In the genomic region with DNA sequence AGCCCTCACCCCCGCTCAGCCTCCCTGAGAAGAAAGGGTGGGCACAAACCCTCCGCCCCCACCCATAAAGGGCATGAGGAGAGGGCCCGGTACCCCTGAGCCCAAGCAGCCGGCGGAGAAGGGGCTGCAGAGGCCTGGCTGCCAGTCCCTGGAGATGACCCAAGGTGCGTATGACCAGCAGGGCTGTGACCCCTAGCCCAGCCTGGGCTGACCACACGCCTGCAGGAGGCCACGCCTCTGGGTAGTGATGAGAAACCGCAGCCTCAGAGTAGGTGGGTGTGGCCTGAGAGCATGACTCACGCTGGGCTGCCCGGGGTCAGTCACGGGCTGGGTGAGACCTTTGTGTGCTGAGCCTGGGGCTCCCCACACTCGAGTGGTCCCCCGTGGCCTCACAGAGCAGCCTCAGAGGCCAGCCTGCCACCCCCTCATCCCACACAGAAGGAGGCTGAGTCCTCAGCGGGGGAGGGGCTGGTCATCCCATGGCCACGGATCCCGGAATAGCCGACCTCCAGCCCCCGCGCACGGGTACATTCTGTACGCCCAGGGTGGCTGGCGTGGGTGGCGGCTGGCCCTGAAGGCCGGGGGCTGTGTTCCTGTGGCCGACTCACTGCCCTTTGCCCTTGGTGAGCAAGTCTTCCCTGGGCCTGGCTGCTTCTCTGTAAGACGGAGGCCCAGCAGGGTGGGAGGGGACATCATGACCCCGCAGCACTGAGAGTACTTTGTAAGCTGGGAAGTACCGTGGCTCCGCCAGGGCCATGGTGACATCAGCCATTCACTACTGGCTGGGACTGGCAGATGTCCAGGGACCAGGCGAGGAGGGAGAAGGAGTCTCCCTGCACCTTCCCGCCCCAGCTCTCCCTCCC, we compare ENCODE assay signal across 1 cellular context.
TF ChIP-seq lines count a peak whose summit lies in the region.

No MANE protein-coding gene starts in this region.

TF ChIP-seq in HepG2, 621 proteins besides CTCF, POLR2A, EP300 and RAD21 (continued from another document and continues in another):
- TF ChIP-seq, protein P1, sequence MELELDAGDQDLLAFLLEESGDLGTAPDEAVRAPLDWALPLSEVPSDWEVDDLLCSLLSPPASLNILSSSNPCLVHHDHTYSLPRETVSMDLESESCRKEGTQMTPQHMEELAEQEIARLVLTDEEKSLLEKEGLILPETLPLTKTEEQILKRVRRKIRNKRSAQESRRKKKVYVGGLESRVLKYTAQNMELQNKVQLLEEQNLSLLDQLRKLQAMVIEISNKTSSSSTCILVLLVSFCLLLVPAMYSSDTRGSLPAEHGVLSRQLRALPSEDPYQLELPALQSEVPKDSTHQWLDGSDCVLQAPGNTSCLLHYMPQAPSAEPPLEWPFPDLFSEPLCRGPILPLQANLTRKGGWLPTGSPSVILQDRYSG (CRISPR knock-in tag; IDR thresholded peaks at IDR 0.05): no peak
- TF ChIP-seq FLYWCH1 (CRISPR knock-in tag; IDR thresholded peaks at IDR 0.05) (no peak), SOX6 (IDR thresholded peaks at IDR 0.05) (no peak), SOX6 (CRISPR knock-in tag; IDR thresholded peaks at IDR 0.05) (peak; percentile 95), ZSCAN22 (CRISPR knock-in tag; IDR thresholded peaks at IDR 0.05) (no peak), ZNF264 (CRISPR knock-in tag; IDR thresholded peaks at IDR 0.05) (peak; percentile 99), ZBTB14 (CRISPR knock-in tag; IDR thresholded peaks at IDR 0.05) (no peak), DMAP1 (CRISPR knock-in tag; IDR thresholded peaks at IDR 0.05) (peak; percentile 78), HOXA3 (CRISPR knock-in tag; IDR thresholded peaks at IDR 0.05) (peak; percentile 54), ZNF710 (CRISPR knock-in tag; IDR thresholded peaks at IDR 0.05; ENCODE audit: borderline replicate concordance) (peak; percentile 49; the same call in 1 of the 2 replicates), RAD51 (IDR thresholded peaks at IDR 0.05; ENCODE audit: borderline replicate concordance) (no peak), KDM1A (CRISPR knock-in tag; IDR thresholded peaks at IDR 0.05) (no peak; the same call in 1 of the 2 replicates), ZNF484 (CRISPR knock-in tag; IDR thresholded peaks at IDR 0.05; ENCODE audit: borderline replicate concordance, low read depth) (no peak), ZNF224 (CRISPR knock-in tag; IDR thresholded peaks at IDR 0.05) (no peak), PAXIP1 (CRISPR knock-in tag; conservative IDR thresholded peaks at IDR 0.05) (peak; percentile 84), HHEX (CRISPR knock-in tag; IDR thresholded peaks at IDR 0.05) (no peak), MIXL1 (CRISPR knock-in tag; IDR thresholded peaks at IDR 0.05) (no peak), GTF3A (CRISPR knock-in tag; conservative IDR thresholded peaks at IDR 0.05) (no peak), RBAK (CRISPR knock-in tag; IDR thresholded peaks at IDR 0.05) (peak; percentile 67; the same call in 1 of the 2 replicates), DMTF1 (CRISPR knock-in tag; IDR thresholded peaks at IDR 0.05) (no peak), TCF7L2 (IDR thresholded peaks at IDR 0.05; ENCODE audit: low read depth, low read length) (no peak), HMGA1 (CRISPR knock-in tag; conservative IDR thresholded peaks at IDR 0.05) (no peak), ZNF326 (CRISPR knock-in tag; IDR thresholded peaks at IDR 0.05; ENCODE audit: borderline replicate concordance) (no peak), ZNF510 (CRISPR knock-in tag; IDR thresholded peaks at IDR 0.05; ENCODE audit: low read depth) (no peak), ZNF704 (CRISPR knock-in tag; IDR thresholded peaks at IDR 0.05; ENCODE audit: borderline replicate concordance) (no peak), ZFP90 (CRISPR knock-in tag; IDR thresholded peaks at IDR 0.05; ENCODE audit: borderline replicate concordance) (no peak), ZNF552 (CRISPR knock-in tag; IDR thresholded peaks at IDR 0.05; ENCODE audit: borderline replicate concordance) (peak; percentile 79; the same call in 1 of the 2 replicates)
- TF ChIP-seq, protein P2, sequence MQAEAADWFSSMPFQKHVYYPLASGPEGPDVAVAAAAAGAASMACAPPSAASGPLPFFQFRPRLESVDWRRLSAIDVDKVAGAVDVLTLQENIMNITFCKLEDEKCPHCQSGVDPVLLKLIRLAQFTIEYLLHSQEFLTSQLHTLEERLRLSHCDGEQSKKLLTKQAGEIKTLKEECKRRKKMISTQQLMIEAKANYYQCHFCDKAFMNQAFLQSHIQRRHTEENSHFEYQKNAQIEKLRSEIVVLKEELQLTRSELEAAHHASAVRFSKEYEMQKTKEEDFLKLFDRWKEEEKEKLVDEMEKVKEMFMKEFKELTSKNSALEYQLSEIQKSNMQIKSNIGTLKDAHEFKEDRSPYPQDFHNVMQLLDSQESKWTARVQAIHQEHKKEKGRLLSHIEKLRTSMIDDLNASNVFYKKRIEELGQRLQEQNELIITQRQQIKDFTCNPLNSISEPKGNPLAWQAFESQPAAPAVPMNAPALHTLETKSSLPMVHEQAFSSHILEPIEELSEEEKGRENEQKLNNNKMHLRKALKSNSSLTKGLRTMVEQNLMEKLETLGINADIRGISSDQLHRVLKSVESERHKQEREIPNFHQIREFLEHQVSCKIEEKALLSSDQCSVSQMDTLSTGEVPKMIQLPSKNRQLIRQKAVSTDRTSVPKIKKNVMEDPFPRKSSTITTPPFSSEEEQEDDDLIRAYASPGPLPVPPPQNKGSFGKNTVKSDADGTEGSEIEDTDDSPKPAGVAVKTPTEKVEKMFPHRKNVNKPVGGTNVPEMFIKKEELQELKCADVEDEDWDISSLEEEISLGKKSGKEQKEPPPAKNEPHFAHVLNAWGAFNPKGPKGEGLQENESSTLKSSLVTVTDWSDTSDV (CRISPR knock-in tag; IDR thresholded peaks at IDR 0.05): peak; percentile 73; the same call in 1 of the 2 replicates
- TF ChIP-seq, protein P3, sequence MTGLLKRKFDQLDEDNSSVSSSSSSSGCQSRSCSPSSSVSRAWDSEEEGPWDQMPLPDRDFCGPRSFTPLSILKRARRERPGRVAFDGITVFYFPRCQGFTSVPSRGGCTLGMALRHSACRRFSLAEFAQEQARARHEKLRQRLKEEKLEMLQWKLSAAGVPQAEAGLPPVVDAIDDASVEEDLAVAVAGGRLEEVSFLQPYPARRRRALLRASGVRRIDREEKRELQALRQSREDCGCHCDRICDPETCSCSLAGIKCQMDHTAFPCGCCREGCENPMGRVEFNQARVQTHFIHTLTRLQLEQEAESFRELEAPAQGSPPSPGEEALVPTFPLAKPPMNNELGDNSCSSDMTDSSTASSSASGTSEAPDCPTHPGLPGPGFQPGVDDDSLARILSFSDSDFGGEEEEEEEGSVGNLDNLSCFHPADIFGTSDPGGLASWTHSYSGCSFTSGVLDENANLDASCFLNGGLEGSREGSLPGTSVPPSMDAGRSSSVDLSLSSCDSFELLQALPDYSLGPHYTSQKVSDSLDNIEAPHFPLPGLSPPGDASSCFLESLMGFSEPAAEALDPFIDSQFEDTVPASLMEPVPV (CRISPR knock-in tag; IDR thresholded peaks at IDR 0.05): peak; percentile 71; the same call in 1 of the 2 replicates
- TF ChIP-seq, protein P4, sequence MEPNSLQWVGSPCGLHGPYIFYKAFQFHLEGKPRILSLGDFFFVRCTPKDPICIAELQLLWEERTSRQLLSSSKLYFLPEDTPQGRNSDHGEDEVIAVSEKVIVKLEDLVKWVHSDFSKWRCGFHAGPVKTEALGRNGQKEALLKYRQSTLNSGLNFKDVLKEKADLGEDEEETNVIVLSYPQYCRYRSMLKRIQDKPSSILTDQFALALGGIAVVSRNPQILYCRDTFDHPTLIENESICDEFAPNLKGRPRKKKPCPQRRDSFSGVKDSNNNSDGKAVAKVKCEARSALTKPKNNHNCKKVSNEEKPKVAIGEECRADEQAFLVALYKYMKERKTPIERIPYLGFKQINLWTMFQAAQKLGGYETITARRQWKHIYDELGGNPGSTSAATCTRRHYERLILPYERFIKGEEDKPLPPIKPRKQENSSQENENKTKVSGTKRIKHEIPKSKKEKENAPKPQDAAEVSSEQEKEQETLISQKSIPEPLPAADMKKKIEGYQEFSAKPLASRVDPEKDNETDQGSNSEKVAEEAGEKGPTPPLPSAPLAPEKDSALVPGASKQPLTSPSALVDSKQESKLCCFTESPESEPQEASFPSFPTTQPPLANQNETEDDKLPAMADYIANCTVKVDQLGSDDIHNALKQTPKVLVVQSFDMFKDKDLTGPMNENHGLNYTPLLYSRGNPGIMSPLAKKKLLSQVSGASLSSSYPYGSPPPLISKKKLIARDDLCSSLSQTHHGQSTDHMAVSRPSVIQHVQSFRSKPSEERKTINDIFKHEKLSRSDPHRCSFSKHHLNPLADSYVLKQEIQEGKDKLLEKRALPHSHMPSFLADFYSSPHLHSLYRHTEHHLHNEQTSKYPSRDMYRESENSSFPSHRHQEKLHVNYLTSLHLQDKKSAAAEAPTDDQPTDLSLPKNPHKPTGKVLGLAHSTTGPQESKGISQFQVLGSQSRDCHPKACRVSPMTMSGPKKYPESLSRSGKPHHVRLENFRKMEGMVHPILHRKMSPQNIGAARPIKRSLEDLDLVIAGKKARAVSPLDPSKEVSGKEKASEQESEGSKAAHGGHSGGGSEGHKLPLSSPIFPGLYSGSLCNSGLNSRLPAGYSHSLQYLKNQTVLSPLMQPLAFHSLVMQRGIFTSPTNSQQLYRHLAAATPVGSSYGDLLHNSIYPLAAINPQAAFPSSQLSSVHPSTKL (CRISPR knock-in tag; IDR thresholded peaks at IDR 0.05): peak; percentile 80
- TF ChIP-seq, protein P5, sequence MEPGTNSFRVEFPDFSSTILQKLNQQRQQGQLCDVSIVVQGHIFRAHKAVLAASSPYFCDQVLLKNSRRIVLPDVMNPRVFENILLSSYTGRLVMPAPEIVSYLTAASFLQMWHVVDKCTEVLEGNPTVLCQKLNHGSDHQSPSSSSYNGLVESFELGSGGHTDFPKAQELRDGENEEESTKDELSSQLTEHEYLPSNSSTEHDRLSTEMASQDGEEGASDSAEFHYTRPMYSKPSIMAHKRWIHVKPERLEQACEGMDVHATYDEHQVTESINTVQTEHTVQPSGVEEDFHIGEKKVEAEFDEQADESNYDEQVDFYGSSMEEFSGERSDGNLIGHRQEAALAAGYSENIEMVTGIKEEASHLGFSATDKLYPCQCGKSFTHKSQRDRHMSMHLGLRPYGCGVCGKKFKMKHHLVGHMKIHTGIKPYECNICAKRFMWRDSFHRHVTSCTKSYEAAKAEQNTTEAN (CRISPR knock-in tag; conservative IDR thresholded peaks at IDR 0.05): no peak
